ENCODE assay signal across 21 cellular contexts in genomic region chr17:72004011-72004427, GRCh38.
DNase-seq lines count a peak whose midpoint lies in the region; ATAC-seq and TF ChIP-seq lines count a peak whose summit lies in the region.
"Had no signal": no experiment of that assay in that cellular context is flagged by ENCODE, and none has a peak within 500 bp of the region (broad histone marks: within the 10 kb centered on the region; RNA-seq: fewer than 3 reads in every experiment).

No MANE protein-coding gene starts in this region.

- H3K9me3 ChIP-seq in adrenal gland (replicated peaks in 1 of 3) (no peaks in the 10 kb centered on the region), T-helper 17 cell (ENCODE audit: control insufficient read depth, low read length, poor library complexity, severe bottlenecking) (no peaks in the 10 kb centered on the region)

- H3K4me1 ChIP-seq in adrenal gland (replicated peaks in 1 of 2): no peaks in the 10 kb centered on the region

- no peak overlapping the region for H3K27ac Mint-ChIP-seq in T-helper 17 cell
- H3K27ac Mint-ChIP-seq: activated naive CD8-positive, alpha-beta T cell treated with anti-CD3 and anti-CD28 coated beads for 36 hours; CD4-positive, alpha-beta memory T cell; naive thymus-derived CD8-positive, alpha-beta T cell had no signal

- H3K4me3 Mint-ChIP-seq in T-helper 17 cell: no peak overlapping the region
- H3K4me3 Mint-ChIP-seq: activated naive CD8-positive, alpha-beta T cell treated with anti-CD3 and anti-CD28 coated beads for 36 hours; CD4-positive, alpha-beta memory T cell; naive thymus-derived CD8-positive, alpha-beta T cell had no signal

- H3K4me1 Mint-ChIP-seq in T-helper 17 cell: no peaks in the 10 kb centered on the region
- H3K4me1 Mint-ChIP-seq: activated naive CD8-positive, alpha-beta T cell treated with anti-CD3 and anti-CD28 coated beads for 36 hours; CD4-positive, alpha-beta memory T cell; naive thymus-derived CD8-positive, alpha-beta T cell had no signal

- H3K27me3 Mint-ChIP-seq in T-helper 17 cell: peaks cover 13% of the 10 kb centered on the region

- no peak for ATAC-seq in T-helper 17 cell
- ATAC-seq: naive thymus-derived CD8-positive, alpha-beta T cell; Panc1 had no signal

- DNase-seq in AG08395 (ENCODE audit: low spot score) (peak; percentile 35), HT1080 (ENCODE audit: low read depth) (peak; percentile 55), adrenal gland (peak in 5 of 7 donors; percentile 4 to 50 (median 22)), kidney glomerular epithelial cell (lab: John Stamatoyannopoulos, UW) (peak; percentile 40), NCI-H2227 (lab: John Stamatoyannopoulos, UW; ENCODE audit: unreplicated experiment) (no peak), NCI-H510A treated with DMSO at 0.1 percent for 48 hours (lab: John Stamatoyannopoulos, UW) (no peak), T-helper 17 cell (no peak), AML-193 (lab: John Stamatoyannopoulos, UW) (no peak)
- DNase-seq: ACHN; activated CD4-positive, alpha-beta T cell treated with anti-CD3 and anti-CD28 coated beads for 1 hour; activated naive CD8-positive, alpha-beta T cell treated with anti-CD3 and anti-CD28 coated beads for 36 hours; CD4-positive, alpha-beta memory T cell; DMS153; mesenchymal stem cell; naive thymus-derived CD8-positive, alpha-beta T cell; NCI-H146; NCI-H82; stimulated activated CD8-positive, alpha-beta memory T cell treated with anti-CD3 and anti-CD28 coated beads, Interleukin-4, amount 100 ng/mL, for 48 hours; T1000 had no signal

- intact Hi-C loops in adrenal gland (cut with DNase I): no loop called here

- H3K36me3 ChIP-seq in adrenal gland (replicated peaks in 1 of 2): no peaks in the 10 kb centered on the region

- no peak overlapping the region for H3K4me3 ChIP-seq in adrenal gland
- H3K4me3 ChIP-seq: SK-N-MC had no signal

- no peak for TF ChIP-seq CTCF in adrenal gland (IDR thresholded peaks at IDR 0.05)

- H3K36me3 Mint-ChIP-seq in T-helper 17 cell (ENCODE audit: low read depth): no peaks in the 10 kb centered on the region
- H3K36me3 Mint-ChIP-seq: activated naive CD8-positive, alpha-beta T cell treated with anti-CD3 and anti-CD28 coated beads for 36 hours; CD4-positive, alpha-beta memory T cell; naive thymus-derived CD8-positive, alpha-beta T cell had no signal

- H3K27me3 ChIP-seq in adrenal gland: peaks cover 12% of the 10 kb centered on the region

- WGBS in adrenal gland, 4 donors: 38 to 45% (median 40%) methylated on average over 2 of the region's 2 CpGs

- no peak for TF ChIP-seq POLR2A in adrenal gland (IDR thresholded peaks at IDR 0.05)

- H3K27ac ChIP-seq in adrenal gland: no peak overlapping the region
- H3K27ac ChIP-seq: SK-N-MC had no signal

Comparison
In these comparisons a context has a peak if more than half of its experiments do, and no peak if none do; other contexts are left out.
1. DNase-seq: peak in AG08395 (single experiment), HT1080 (single experiment), adrenal gland (5 of 7) and kidney glomerular epithelial cell (single experiment); none in NCI-H2227 (single experiment), NCI-H510A treated with DMSO at 0.1 percent for 48 hours (single experiment), T-helper 17 cell (0 of 3) and AML-193 (0 of 2).